In genomic region chr22:45818130-45819085, GRCh38 we compare ENCODE assay signal across 1 cellular context.
TF ChIP-seq lines count a peak whose summit lies in the region.

No MANE protein-coding gene starts in this region.

TF ChIP-seq in GM23338, 12 proteins besides CTCF, POLR2A, EP300 and RAD21 (continued from another document):
- TF ChIP-seq, protein P1, sequence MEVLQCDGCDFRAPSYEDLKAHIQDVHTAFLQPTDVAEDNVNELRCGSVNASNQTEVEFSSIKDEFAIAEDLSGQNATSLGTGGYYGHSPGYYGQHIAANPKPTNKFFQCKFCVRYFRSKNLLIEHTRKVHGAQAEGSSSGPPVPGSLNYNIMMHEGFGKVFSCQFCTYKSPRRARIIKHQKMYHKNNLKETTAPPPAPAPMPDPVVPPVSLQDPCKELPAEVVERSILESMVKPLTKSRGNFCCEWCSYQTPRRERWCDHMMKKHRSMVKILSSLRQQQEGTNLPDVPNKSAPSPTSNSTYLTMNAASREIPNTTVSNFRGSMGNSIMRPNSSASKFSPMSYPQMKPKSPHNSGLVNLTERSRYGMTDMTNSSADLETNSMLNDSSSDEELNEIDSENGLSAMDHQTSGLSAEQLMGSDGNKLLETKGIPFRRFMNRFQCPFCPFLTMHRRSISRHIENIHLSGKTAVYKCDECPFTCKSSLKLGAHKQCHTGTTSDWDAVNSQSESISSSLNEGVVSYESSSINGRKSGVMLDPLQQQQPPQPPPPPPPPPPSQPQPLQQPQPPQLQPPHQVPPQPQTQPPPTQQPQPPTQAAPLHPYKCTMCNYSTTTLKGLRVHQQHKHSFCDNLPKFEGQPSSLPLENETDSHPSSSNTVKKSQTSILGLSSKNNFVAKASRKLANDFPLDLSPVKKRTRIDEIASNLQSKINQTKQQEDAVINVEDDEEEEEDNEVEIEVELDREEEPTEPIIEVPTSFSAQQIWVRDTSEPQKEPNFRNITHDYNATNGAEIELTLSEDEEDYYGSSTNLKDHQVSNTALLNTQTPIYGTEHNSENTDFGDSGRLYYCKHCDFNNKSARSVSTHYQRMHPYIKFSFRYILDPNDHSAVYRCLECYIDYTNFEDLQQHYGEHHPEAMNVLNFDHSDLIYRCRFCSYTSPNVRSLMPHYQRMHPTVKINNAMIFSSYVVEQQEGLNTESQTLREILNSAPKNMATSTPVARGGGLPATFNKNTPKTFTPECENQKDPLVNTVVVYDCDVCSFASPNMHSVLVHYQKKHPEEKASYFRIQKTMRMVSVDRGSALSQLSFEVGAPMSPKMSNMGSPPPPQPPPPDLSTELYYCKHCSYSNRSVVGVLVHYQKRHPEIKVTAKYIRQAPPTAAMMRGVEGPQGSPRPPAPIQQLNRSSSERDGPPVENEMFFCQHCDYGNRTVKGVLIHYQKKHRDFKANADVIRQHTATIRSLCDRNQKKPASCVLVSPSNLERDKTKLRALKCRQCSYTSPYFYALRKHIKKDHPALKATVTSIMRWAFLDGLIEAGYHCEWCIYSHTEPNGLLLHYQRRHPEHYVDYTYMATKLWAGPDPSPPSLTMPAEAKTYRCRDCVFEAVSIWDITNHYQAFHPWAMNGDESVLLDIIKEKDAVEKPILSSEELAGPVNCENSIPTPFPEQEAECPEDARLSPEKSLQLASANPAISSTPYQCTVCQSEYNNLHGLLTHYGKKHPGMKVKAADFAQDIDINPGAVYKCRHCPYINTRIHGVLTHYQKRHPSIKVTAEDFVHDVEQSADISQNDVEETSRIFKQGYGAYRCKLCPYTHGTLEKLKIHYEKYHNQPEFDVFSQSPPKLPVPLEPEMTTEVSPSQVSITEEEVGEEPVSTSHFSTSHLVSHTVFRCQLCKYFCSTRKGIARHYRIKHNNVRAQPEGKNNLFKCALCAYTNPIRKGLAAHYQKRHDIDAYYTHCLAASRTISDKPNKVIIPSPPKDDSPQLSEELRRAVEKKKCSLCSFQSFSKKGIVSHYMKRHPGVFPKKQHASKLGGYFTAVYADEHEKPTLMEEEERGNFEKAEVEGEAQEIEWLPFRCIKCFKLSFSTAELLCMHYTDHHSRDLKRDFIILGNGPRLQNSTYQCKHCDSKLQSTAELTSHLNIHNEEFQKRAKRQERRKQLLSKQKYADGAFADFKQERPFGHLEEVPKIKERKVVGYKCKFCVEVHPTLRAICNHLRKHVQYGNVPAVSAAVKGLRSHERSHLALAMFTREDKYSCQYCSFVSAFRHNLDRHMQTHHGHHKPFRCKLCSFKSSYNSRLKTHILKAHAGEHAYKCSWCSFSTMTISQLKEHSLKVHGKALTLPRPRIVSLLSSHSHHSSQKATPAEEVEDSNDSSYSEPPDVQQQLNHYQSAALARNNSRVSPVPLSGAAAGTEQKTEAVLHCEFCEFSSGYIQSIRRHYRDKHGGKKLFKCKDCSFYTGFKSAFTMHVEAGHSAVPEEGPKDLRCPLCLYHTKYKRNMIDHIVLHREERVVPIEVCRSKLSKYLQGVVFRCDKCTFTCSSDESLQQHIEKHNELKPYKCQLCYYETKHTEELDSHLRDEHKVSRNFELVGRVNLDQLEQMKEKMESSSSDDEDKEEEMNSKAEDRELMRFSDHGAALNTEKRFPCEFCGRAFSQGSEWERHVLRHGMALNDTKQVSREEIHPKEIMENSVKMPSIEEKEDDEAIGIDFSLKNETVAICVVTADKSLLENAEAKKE (CRISPR knock-in tag; IDR thresholded peaks at IDR 0.05): no peak
- TF ChIP-seq POLR2AphosphoS5 (IDR thresholded peaks at IDR 0.05; ENCODE audit: low read depth): no peak
- no peak for TF ChIP-seq ZNF114 (CRISPR knock-in tag; IDR thresholded peaks at IDR 0.05)
- no peak for TF ChIP-seq ZNF331 (CRISPR knock-in tag; IDR thresholded peaks at IDR 0.05; ENCODE audit: low read depth)
- TF ChIP-seq, protein P2, sequence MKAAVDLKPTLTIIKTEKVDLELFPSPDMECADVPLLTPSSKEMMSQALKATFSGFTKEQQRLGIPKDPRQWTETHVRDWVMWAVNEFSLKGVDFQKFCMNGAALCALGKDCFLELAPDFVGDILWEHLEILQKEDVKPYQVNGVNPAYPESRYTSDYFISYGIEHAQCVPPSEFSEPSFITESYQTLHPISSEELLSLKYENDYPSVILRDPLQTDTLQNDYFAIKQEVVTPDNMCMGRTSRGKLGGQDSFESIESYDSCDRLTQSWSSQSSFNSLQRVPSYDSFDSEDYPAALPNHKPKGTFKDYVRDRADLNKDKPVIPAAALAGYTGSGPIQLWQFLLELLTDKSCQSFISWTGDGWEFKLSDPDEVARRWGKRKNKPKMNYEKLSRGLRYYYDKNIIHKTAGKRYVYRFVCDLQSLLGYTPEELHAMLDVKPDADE (IDR thresholded peaks at IDR 0.05): no peak
- TF ChIP-seq EZH2phosphoT487 (IDR thresholded peaks at IDR 0.05; ENCODE audit: unreplicated experiment): no peak
- no peak for TF ChIP-seq JUNB (IDR thresholded peaks at IDR 0.05; ENCODE audit: unreplicated experiment)
- TF ChIP-seq NANOG (IDR thresholded peaks at IDR 0.05; ENCODE audit: borderline replicate concordance): no peak
TF ChIP-seq in GM23338: peak in this region for 0.
